In the genomic region with DNA sequence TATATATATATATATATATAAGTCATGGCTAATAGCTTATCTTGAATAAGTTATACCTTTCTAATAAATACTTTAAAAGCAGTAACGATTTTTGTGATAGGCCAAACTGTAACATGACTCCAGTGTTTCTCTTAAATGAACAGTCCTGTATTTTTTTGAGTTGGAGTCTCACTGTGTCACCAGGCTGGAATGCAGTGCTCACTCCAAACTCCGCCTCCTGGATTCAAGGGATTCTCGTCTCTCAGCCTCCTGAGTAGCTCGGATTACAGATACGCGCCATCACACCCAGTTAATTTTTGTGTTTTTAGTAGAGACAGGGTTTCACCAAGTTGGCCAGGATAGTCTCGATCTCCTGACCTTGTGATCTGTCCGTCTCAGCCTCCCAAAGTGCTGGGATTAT, we compare ENCODE assay signal across 20 cellular contexts.
DNase-seq lines count a peak whose midpoint lies in the region; ATAC-seq, FAIRE-seq and TF ChIP-seq lines count a peak whose summit lies in the region.
"Had no signal": no experiment of that assay in that cellular context is flagged by ENCODE, and none has a peak within 500 bp of the region (broad histone marks: within the 10 kb centered on the region; RNA-seq: fewer than 3 reads in every experiment).

No MANE protein-coding gene starts in this region.

- no peak overlapping the region for H3K4me2 ChIP-seq in IMR-90 (ENCODE audit: low read depth, low read length)

- CTCF ChIA-PET in IMR-90 (lab: Yijun Ruan, JAX) = interaction anchor here (0.6 kb wide), 1 partner anchor 390 kb away, joined by 5 read pairs; no protein-coding TSS in a partner anchor

- no peak for TF ChIP-seq POLR2A in IMR-90 (IDR thresholded peaks at IDR 0.05; ENCODE audit: low read depth, low read length)

- no peaks in the 10 kb centered on the region for H3K79me1 ChIP-seq in IMR-90 (ENCODE audit: low read depth in 1 of 2, low read length in 2 of 2)

- no peaks in the 10 kb centered on the region for H4K20me1 ChIP-seq in IMR-90 (ENCODE audit: insufficient read depth, low read length)

- peak overlapping the region; percentile 77; the same call in 1 of the 2 replicates for H3K4ac ChIP-seq in IMR-90 (ENCODE audit: low read depth, low read length)

- no peak overlapping the region for H4K91ac ChIP-seq in IMR-90 (ENCODE audit: insufficient read depth, low read depth, low read length)

- H3K27me3 ChIP-seq in IMR-90 (ENCODE audit: control insufficient read depth, insufficient read depth, low read length) (no peaks in the 10 kb centered on the region), small intestine (ENCODE audit: control insufficient read depth in 2 of 2, insufficient read depth in 2 of 2, low read length in 2 of 2) (no peaks in the 10 kb centered on the region)
- H3K27me3 ChIP-seq in effector memory CD4-positive, alpha-beta T cell (replicated peaks; ENCODE audit: control insufficient read depth, insufficient read depth, low read length, poor library complexity, severe bottlenecking) = no peaks in the 10 kb centered on the region

- in situ Hi-C loops in IMR-90 (cut with MboI; ENCODE audit: low sequenced_read_pairs) = no loop called here

- dilution Hi-C loops in IMR-90 (cut with HindIII; ENCODE audit: low sequenced_read_pairs, unreplicated experiment) = no loop called here

- H2AFZ ChIP-seq in IMR-90 (replicated peaks; ENCODE audit: low read length, poor library complexity) = peak overlapping the region; percentile 51

- no peaks in the 10 kb centered on the region for H3K9me3 ChIP-seq in IMR-90 (ENCODE audit: control insufficient read depth, insufficient read depth, low read length)
- no peaks in the 10 kb centered on the region for H3K9me3 ChIP-seq in small intestine (ENCODE audit: control insufficient read depth, low read depth)
- no peaks in the 10 kb centered on the region for H3K9me3 ChIP-seq in effector memory CD4-positive, alpha-beta T cell (ENCODE audit: control insufficient read depth, low read length)
- H3K9me3 ChIP-seq in kidney (ENCODE audit: control insufficient read depth in 1 of 2, low read length in 2 of 2) = no peaks in the 10 kb centered on the region

- no peak overlapping the region for H3K56ac ChIP-seq in IMR-90 (ENCODE audit: extremely low read depth, insufficient read depth, low read length)

- TF ChIP-seq RAD21 in IMR-90 (IDR thresholded peaks at IDR 0.05; ENCODE audit: low read length) = no peak

- no peak overlapping the region for H2AK9ac ChIP-seq in IMR-90 (replicated peaks; ENCODE audit: low read depth, low read length, poor library complexity)

- peak overlapping the region; percentile 85; the same call in 1 of the 2 replicates for H2BK20ac ChIP-seq in IMR-90 (ENCODE audit: low read depth, low read length)

- H3K9ac ChIP-seq in IMR-90 (ENCODE audit: low read depth, low read length) = no peak overlapping the region
- no peak overlapping the region for H3K9ac ChIP-seq in kidney (ENCODE audit: low read length in 2 of 2)

- no TSS peak for BruUV-seq in IMR-90 (replicated peaks; lab: Mats Ljungman, UMichigan)

- no peak for TF ChIP-seq CTCF in IMR-90 (conservative IDR thresholded peaks at IDR 0.05; ENCODE audit: low read depth, low read length)
- no peak for TF ChIP-seq CTCF in kidney (IDR thresholded peaks at IDR 0.05; ENCODE audit: borderline replicate concordance, extremely low read depth, insufficient read depth)

- no peak overlapping the region for H4K5ac ChIP-seq in IMR-90 (ENCODE audit: low read depth, low read length)

- POLR2A ChIA-PET in IMR-90 (lab: Charles Lee; ENCODE audit: unreplicated experiment) = no interaction called here

- H2AK5ac ChIP-seq in IMR-90 (ENCODE audit: low read depth, low read length) = no peak overlapping the region; the same call in 1 of the 2 replicates

- H3K36me3 ChIP-seq in IMR-90 (ENCODE audit: control insufficient read depth, insufficient read depth, low read length) (no peaks in the 10 kb centered on the region), small intestine (ENCODE audit: control insufficient read depth in 2 of 2, insufficient read depth in 2 of 2, low read length in 2 of 2) (no peaks in the 10 kb centered on the region), kidney (ENCODE audit: control insufficient read depth in 1 of 2, insufficient read depth in 2 of 2, low read length in 2 of 2) (no peaks in the 10 kb centered on the region)
- no peaks in the 10 kb centered on the region for H3K36me3 ChIP-seq in effector memory CD4-positive, alpha-beta T cell (ENCODE audit: control insufficient read depth, insufficient read depth, low read length)

- H3K4me1 ChIP-seq in IMR-90 (ENCODE audit: control insufficient read depth, insufficient read depth, low read length) (no peaks in the 10 kb centered on the region), small intestine (ENCODE audit: control insufficient read depth in 2 of 2, insufficient read depth in 1 of 2, low read depth in 1 of 2, low read length in 1 of 2) (no peaks in the 10 kb centered on the region), kidney (ENCODE audit: control insufficient read depth in 1 of 2, insufficient read depth in 1 of 2, low read depth in 1 of 2, low read length in 2 of 2) (no peaks in the 10 kb centered on the region)
- no peaks in the 10 kb centered on the region for H3K4me1 ChIP-seq in effector memory CD4-positive, alpha-beta T cell (ENCODE audit: control insufficient read depth, insufficient read depth, low read length, poor library complexity, severe bottlenecking)

- intact Hi-C loops in IMR-90 (cut with micrococcal nuclease) = no loop called here
- intact Hi-C loops in kidney (cut with DNase I) = no loop called here

- no peak overlapping the region for H3K4me3 ChIP-seq in IMR-90 (ENCODE audit: insufficient read depth, low read depth, low read length)
- no peak overlapping the region for H3K4me3 ChIP-seq in small intestine (ENCODE audit: low read depth in 1 of 2, low read length in 2 of 2)
- no peak overlapping the region for H3K4me3 ChIP-seq in effector memory CD4-positive, alpha-beta T cell (ENCODE audit: insufficient read depth, low read depth, low read length, poor library complexity, severe bottlenecking)
- H3K4me3 ChIP-seq in kidney (ENCODE audit: low read length in 2 of 2) = no peak overlapping the region
- H3K4me3 ChIP-seq: K562 had no signal

- no peak overlapping the region for H2BK15ac ChIP-seq in IMR-90 (ENCODE audit: low read depth, low read length)

- no peak for FAIRE-seq in small intestine (lab: Jason Lieb, UNC)
- FAIRE-seq in kidney (lab: Jason Lieb, UNC) = no peak
- FAIRE-seq: GM19239, K562 had no signal

- H2BK120ac ChIP-seq in IMR-90 (ENCODE audit: low read depth, low read length) = peak overlapping the region; percentile 84

- H3K27ac ChIP-seq in IMR-90 (ENCODE audit: insufficient read depth, low read length) (no peak overlapping the region), small intestine (ENCODE audit: low read depth in 1 of 2, low read length in 1 of 2) (no peak overlapping the region), kidney (ENCODE audit: low read depth in 2 of 2, low read length in 2 of 2) (no peak overlapping the region)
- no peak overlapping the region for H3K27ac ChIP-seq in effector memory CD4-positive, alpha-beta T cell (ENCODE audit: insufficient read depth, low read length, poor library complexity, severe bottlenecking)

- 0 out of 4 replicates have a peak overlapping the region, but pooled peaks of 1 of the 2 experiments have one; percentile 42 for H4K8ac ChIP-seq in IMR-90 (ENCODE audit: low read depth in 2 of 2, low read length in 2 of 2)

- DNase-seq in COLO829 (ENCODE audit: low spot score) (peak; percentile 2), IMR-90 (peak; percentile 76), astrocyte of the hippocampus (ENCODE audit: low read depth, low spot score) (peak; percentile 22), islet precursor cell (peak; percentile 83), small intestine (no peak), kidney (no peak)
- DNase-seq in effector memory CD4-positive, alpha-beta T cell = no peak
- no peak for DNase-seq in activated CD4-positive, alpha-beta T cell treated with anti-CD3 and anti-CD28 coated beads, Interleukin-2, amount 50 U/mL, for 48 hours
- DNase-seq: activated CD4-positive, alpha-beta memory T cell treated with anti-CD3 and anti-CD28 coated beads for 36 hours; activated T-cell treated with anti-CD3 and anti-CD28 coated beads, Interleukin-2, amount 50 U/mL, for 24 hours; CD4-positive, alpha-beta T cell; DND-41; foreskin melanocyte; left ventricle myocardium superior; NCI-H1105 treated with DMSO at 0.1 percent for 48 hours; RPMI8226; stimulated activated CD4-positive, alpha-beta T cell treated with anti-CD3 and anti-CD28 coated beads, Interleukin-2, amount 100 ng/mL, for 48 hours had no signal

- peak; percentile 63 for ATAC-seq in IMR-90 (ENCODE audit: low read depth)
- ATAC-seq: K562, left ventricle myocardium superior, sciatic nerve had no signal

- H3K9me1 ChIP-seq in IMR-90 (ENCODE audit: insufficient read depth, low read length) = no peaks in the 10 kb centered on the region; the same call in 1 of the 2 replicates

- H3K18ac ChIP-seq in IMR-90 (ENCODE audit: low read depth, low read length) = no peak overlapping the region

- WGBS in IMR-90 (ENCODE audit: extremely low coverage in 2 of 2, insufficient read length in 1 of 2), 2 experiments = no CpG with 5 or more reads among the region's 8 CpGs
- WGBS in small intestine, 3 donors = 76 to 83% (median 82%) methylated on average over 8 of the region's 8 CpGs

- no peak overlapping the region for H3K14ac ChIP-seq in IMR-90 (replicated peaks; ENCODE audit: low read depth, low read length)

- H2BK5ac ChIP-seq in IMR-90 (ENCODE audit: low read depth, low read length, poor library complexity, severe bottlenecking) = peak overlapping the region; percentile 63

- H3K23ac ChIP-seq in IMR-90 (ENCODE audit: low read depth, low read length) = no peak overlapping the region

TF ChIP-seq in IMR-90, 13 proteins besides CTCF, POLR2A, EP300 and RAD21 (continues in another document):
- no peak for TF ChIP-seq RFX5 (IDR thresholded peaks at IDR 0.05; ENCODE audit: low read depth, low read length)
- TF ChIP-seq, protein P1, sequence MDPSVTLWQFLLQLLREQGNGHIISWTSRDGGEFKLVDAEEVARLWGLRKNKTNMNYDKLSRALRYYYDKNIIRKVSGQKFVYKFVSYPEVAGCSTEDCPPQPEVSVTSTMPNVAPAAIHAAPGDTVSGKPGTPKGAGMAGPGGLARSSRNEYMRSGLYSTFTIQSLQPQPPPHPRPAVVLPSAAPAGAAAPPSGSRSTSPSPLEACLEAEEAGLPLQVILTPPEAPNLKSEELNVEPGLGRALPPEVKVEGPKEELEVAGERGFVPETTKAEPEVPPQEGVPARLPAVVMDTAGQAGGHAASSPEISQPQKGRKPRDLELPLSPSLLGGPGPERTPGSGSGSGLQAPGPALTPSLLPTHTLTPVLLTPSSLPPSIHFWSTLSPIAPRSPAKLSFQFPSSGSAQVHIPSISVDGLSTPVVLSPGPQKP (IDR thresholded peaks at IDR 0.05; ENCODE audit: borderline replicate concordance, low read depth, low read length) = no peak
- TF ChIP-seq RCOR1 (IDR thresholded peaks at IDR 0.05; ENCODE audit: insufficient replicate concordance, low read length) = no peak
- no peak for TF ChIP-seq MXI1 (IDR thresholded peaks at IDR 0.05; ENCODE audit: borderline replicate concordance, low read depth, low read length)
- TF ChIP-seq MAFK (IDR thresholded peaks at IDR 0.05; ENCODE audit: low read depth, low read length) = no peak
- TF ChIP-seq FOS (IDR thresholded peaks at IDR 0.05; ENCODE audit: low read depth, low read length) = no peak
- no peak for TF ChIP-seq MAZ (IDR thresholded peaks at IDR 0.05; ENCODE audit: borderline replicate concordance, low read depth, low read length)

Comparison
In these comparisons a context has a peak if more than half of its experiments do, and no peak if none do; other contexts are left out.
1. DNase-seq: peak in COLO829 (single experiment), IMR-90 (single experiment), astrocyte of the hippocampus (single experiment) and islet precursor cell (single experiment); none in small intestine (single experiment), effector memory CD4-positive, alpha-beta T cell (0 of 3), kidney (single experiment) and activated CD4-positive, alpha-beta T cell treated with anti-CD3 and anti-CD28 coated beads, Interleukin-2, amount 50 U/mL, for 48 hours (0 of 2).